11 cellular contexts compared by ENCODE assay signal in genomic region chr2:120237491-120237902, GRCh38. TPM values are rescaled to one million over a fixed set of nuclear protein-coding genes. Genes with fewer than 3 reads are reported as not detected.
A peak's percentile ranks its signal among the peaks of the same experiment; 100 is the strongest.
DNase-seq lines count a peak whose midpoint lies in the region; ATAC-seq and TF ChIP-seq lines count a peak whose summit lies in the region.
"Had no signal": no experiment of that assay in that cellular context is flagged by ENCODE, and none has a peak within 500 bp of the region (broad histone marks: within the 10 kb centered on the region; RNA-seq: fewer than 3 reads in every experiment).

No MANE protein-coding gene starts in this region.

- TF ChIP-seq CTCF in PC-3 (conservative IDR thresholded peaks at IDR 0.05; ENCODE audit: low read depth, low read length): no peak
- TF ChIP-seq CTCF in Peyer's patch (IDR thresholded peaks at IDR 0.05): no peak

- H3K9me2 ChIP-seq in PC-3 (replicated peaks; ENCODE audit: low read length): no peaks in the 10 kb centered on the region

- H3K27me3 ChIP-seq in PC-3 (ENCODE audit: low read length) (no peaks in the 10 kb centered on the region), Peyer's patch (no peaks in the 10 kb centered on the region)

- H2AFZ ChIP-seq in PC-3 (ENCODE audit: low read length): no peak overlapping the region

- peak overlapping the region; percentile 94 for H3K4me2 ChIP-seq in PC-3 (ENCODE audit: low read length)

- peak overlapping the region; percentile 89 for H3K9ac ChIP-seq in PC-3 (ENCODE audit: low read length)

- H3K4me3 ChIP-seq in PC-3 (ENCODE audit: low read length) (peak overlapping the region; percentile 25; the same call in 1 of the 2 replicates), Peyer's patch (no peak overlapping the region)

- DNase-seq in EL: peak; percentile 94
- peak; percentile 93 for DNase-seq in PC-3
- DNase-seq in epithelial cell of prostate (ENCODE audit: low read depth, low spot score): no peak
- peak; percentile 70 for DNase-seq in myocyte (ENCODE audit: low read depth)
- no peak for DNase-seq in Peyer's patch
- no peak for DNase-seq in OCI-M1 (lab: John Stamatoyannopoulos, UW)
- DNase-seq in Kasumi-1 (lab: John Stamatoyannopoulos, UW): no peak
- DNase-seq: effector memory CD4-positive, alpha-beta T cell; GOT3; NCI-H187 had no signal

- H3K9me3 ChIP-seq in PC-3 (ENCODE audit: low read length): no peaks in the 10 kb centered on the region
- H3K9me3 ChIP-seq in Peyer's patch: no peaks in the 10 kb centered on the region

- intact Hi-C loops in PC-3 (cut with micrococcal nuclease): no loop called here

- CTCF ChIA-PET in PC-3 (lab: Charles Lee): no interaction called here

- H3K27ac ChIP-seq in PC-3 (ENCODE audit: low read length) (peak overlapping the region; percentile 98), epithelial cell of prostate (peak overlapping the region; percentile 78), Peyer's patch (peak overlapping the region in 2 of 4 donors; percentile 83 to 96)

- no peak for TF ChIP-seq POLR2A in Peyer's patch (IDR thresholded peaks at IDR 0.05)

- H3K36me3 ChIP-seq in PC-3 (ENCODE audit: low read depth, low read length): no peaks in the 10 kb centered on the region
- H3K36me3 ChIP-seq in Peyer's patch: no peaks in the 10 kb centered on the region

- H3K79me2 ChIP-seq in PC-3 (ENCODE audit: low read length): no peaks in the 10 kb centered on the region

- POLR2A ChIA-PET in PC-3 (lab: Charles Lee; ENCODE audit: unreplicated experiment): no interaction called here

- BruUV-seq in PC-3 (replicated peaks; lab: Mats Ljungman, UMichigan): no TSS peak

- ATAC-seq in PC-3: peak; percentile 66
- ATAC-seq in GM19328 (IDR thresholded peaks at IDR 0.05; ENCODE audit: unreplicated experiment): no peak

- H3K4me1 ChIP-seq in PC-3 (ENCODE audit: insufficient read depth, low read length): peaks cover 42% of the 10 kb centered on the region
- H3K4me1 ChIP-seq in Peyer's patch: peaks cover 0 to 26% (median 2%) of the 10 kb centered on the region in 4 donors

- H4K20me1 ChIP-seq in PC-3 (ENCODE audit: low read length): no peaks in the 10 kb centered on the region

- peaks cover 7% of the 10 kb centered on the region for H3F3A ChIP-seq in PC-3 (ENCODE audit: low read length, unreplicated experiment)

RNA-seq across cellular contexts. Expression of gene TMEM185B, which starts 14.3 kb away (rescaled TPM):
- total RNA-seq in PC-3 (2014; rRNA removed): 67.5 and 83.6 TPM in 2 replicates
- 27.1 and 27.6 TPM in 2 replicates for total RNA-seq in myocyte
- polyA plus RNA-seq in myocyte (2012): 19.9 TPM
- 10 to 100 TPM; 11.6 to 33.3 (median 20.1) TPM for total RNA-seq in Peyer's patch

RNA-seq across cellular contexts. Expression of gene RALB, which starts 15.2 kb away (rescaled TPM):
- 49.1 and 57.9 TPM in 2 replicates for total RNA-seq in PC-3 (2014; rRNA removed)
- total RNA-seq in myocyte: 34.2 and 34.5 TPM in 2 replicates
- polyA plus RNA-seq in myocyte (2012): 41.5 TPM
- total RNA-seq in Peyer's patch: 10 to 100 TPM; 49.3 to 61.9 (median 50.2) TPM

Comparison
In these comparisons a context has a peak if more than half of its experiments do, and no peak if none do; other contexts are left out.
1. DNase-seq: peak in EL (single experiment), PC-3 (single experiment) and myocyte (single experiment); none in epithelial cell of prostate (single experiment), Peyer's patch (0 of 3), OCI-M1 (single experiment) and Kasumi-1 (0 of 2).